In the genomic region with DNA sequence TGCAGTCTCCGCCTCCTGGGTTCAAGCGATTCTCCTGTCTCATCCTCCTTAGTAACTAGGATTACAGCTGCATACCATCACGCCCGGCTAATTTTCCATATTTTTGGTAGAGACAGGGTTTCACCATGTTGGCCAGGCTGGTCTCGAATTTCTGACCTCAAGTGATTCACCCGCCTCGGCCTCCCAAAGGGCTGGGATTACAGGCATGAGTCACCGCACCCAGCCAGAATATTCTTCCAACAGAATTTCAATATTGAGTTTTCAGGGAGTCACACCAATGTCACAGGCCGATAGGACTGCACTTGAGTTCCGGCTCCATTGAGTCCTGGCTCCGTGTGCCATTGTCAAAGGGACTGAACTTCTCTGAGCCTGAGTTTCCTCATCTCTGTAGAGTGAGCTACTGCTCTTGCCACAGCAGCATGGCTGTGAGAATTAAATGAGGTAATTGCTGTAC, we compare ENCODE assay signal across 13 cellular contexts.
DNase-seq lines count a peak whose midpoint lies in the region; ATAC-seq and TF ChIP-seq lines count a peak whose summit lies in the region.
"Had no signal": no experiment of that assay in that cellular context is flagged by ENCODE, and none has a peak within 500 bp of the region (broad histone marks: within the 10 kb centered on the region; RNA-seq: fewer than 3 reads in every experiment).

No MANE protein-coding gene starts in this region.

- in situ Hi-C loops in GM23248 (cut with MboI): no loop called here

- H3K9ac ChIP-seq in GM23248: 0 out of 2 replicates have a peak overlapping the region, but pooled peaks have one; percentile 24
- no peak overlapping the region for H3K9ac ChIP-seq in smooth muscle cell (ENCODE audit: low read depth)

- H3K4me1 ChIP-seq in GM23248 (ENCODE audit: insufficient read depth) (peaks cover 26% of the 10 kb centered on the region), SJSA1 (replicated peaks) (peaks cover 43% of the 10 kb centered on the region), smooth muscle cell (ENCODE audit: low read depth) (no peaks in the 10 kb centered on the region)
- H3K4me1 ChIP-seq: thyroid gland had no signal

- no peak for ATAC-seq in GM18861 (IDR thresholded peaks at IDR 0.05; ENCODE audit: unreplicated experiment)
- ATAC-seq: natural killer cell treated with Interleukin-12 subunit alpha and Interleukin-12 subunit beta and Interleukin-15 and Interleukin-18, amount 100 ng/mL, for 72 hours had no signal

- H3F3A ChIP-seq in GM23248 (ENCODE audit: insufficient read depth) (peaks cover 26% of the 10 kb centered on the region; the same call in 1 of the 2 replicates), smooth muscle cell (ENCODE audit: low read depth) (no peaks in the 10 kb centered on the region)

- TF ChIP-seq CTCF in smooth muscle cell (IDR thresholded peaks at IDR 0.05; ENCODE audit: borderline replicate concordance, insufficient read depth, poor library complexity, severe bottlenecking): no peak

- H3K36me3 ChIP-seq in GM23248 (ENCODE audit: low read depth): no peaks in the 10 kb centered on the region
- no peaks in the 10 kb centered on the region for H3K36me3 ChIP-seq in SJSA1
- no peaks in the 10 kb centered on the region for H3K36me3 ChIP-seq in smooth muscle cell (ENCODE audit: low read depth)
- H3K36me3 ChIP-seq: thyroid gland had no signal

- no peak overlapping the region; the same call in 1 of the 2 replicates for H3K4me3 ChIP-seq in GM23248
- no peak overlapping the region for H3K4me3 ChIP-seq in SJSA1
- H3K4me3 ChIP-seq in smooth muscle cell: no peak overlapping the region
- H3K4me3 ChIP-seq: thyroid gland had no signal

- no peaks in the 10 kb centered on the region for H3K9me3 ChIP-seq in GM23248 (ENCODE audit: low read depth)
- no peaks in the 10 kb centered on the region for H3K9me3 ChIP-seq in SJSA1 (replicated peaks)
- no peaks in the 10 kb centered on the region for H3K9me3 ChIP-seq in smooth muscle cell (replicated peaks; ENCODE audit: low read depth)
- H3K9me3 ChIP-seq: thyroid gland had no signal

- H3K27ac ChIP-seq in GM23248 (peak overlapping the region; percentile 89), SJSA1 (peak overlapping the region; percentile 41), smooth muscle cell (ENCODE audit: low read depth) (peak overlapping the region; percentile 56)
- H3K27ac ChIP-seq: thyroid gland had no signal

- no peaks in the 10 kb centered on the region for H4K20me1 ChIP-seq in GM23248 (ENCODE audit: insufficient read depth)
- no peaks in the 10 kb centered on the region for H4K20me1 ChIP-seq in smooth muscle cell (ENCODE audit: low read depth)

- WGBS in GM23248 (ENCODE audit: low coverage in 1 of 2, low lambda C conversion rate in 2 of 2, missing lambda C conversion rate in 2 of 2), 2 experiments: 1 to 5% methylated on average over 10 of the region's 11 CpGs
- 57% methylated on average over 11 of the region's 11 CpGs for WGBS in smooth muscle cell (ENCODE audit: low lambda C conversion rate)

- H3K4me2 ChIP-seq in GM23248 (ENCODE audit: unreplicated experiment): peak overlapping the region; percentile 68
- no peak overlapping the region for H3K4me2 ChIP-seq in smooth muscle cell

- no peaks in the 10 kb centered on the region for H3K9me2 ChIP-seq in GM23248 (ENCODE audit: insufficient read depth)

- peak; percentile 72 for DNase-seq in GM23248
- DNase-seq in SJSA1 (ENCODE audit: low read depth in 1 of 2, low spot score in 2 of 2): peak; percentile 47 to 69
- DNase-seq in fibroblast of the conjunctiva (ENCODE audit: low read depth): peak; percentile 31
- no peak for DNase-seq in smooth muscle cell (lab: John Stamatoyannopoulos, UW; ENCODE audit: unreplicated experiment)
- DNase-seq in stimulated activated CD4-positive, alpha-beta T cell treated with anti-CD3 and anti-CD28 coated beads, Interleukin-4, amount 100 ng/mL, for 24 hours: no peak
- DNase-seq in activated effector memory CD4-positive, alpha-beta T cell treated with Interleukin-2 at 50 U/mL for 16 hours: no peak
- DNase-seq: activated naive CD4-positive, alpha-beta T cell treated with anti-CD3 and anti-CD28 coated beads for 36 hours; kidney; NCI-H1105 treated with DMSO at 0.1 percent for 48 hours; NCI-H510A treated with DMSO at 0.1 percent for 48 hours; thyroid gland had no signal

- H3K79me2 ChIP-seq in GM23248 (ENCODE audit: insufficient read depth): no peaks in the 10 kb centered on the region
- no peaks in the 10 kb centered on the region for H3K79me2 ChIP-seq in smooth muscle cell (ENCODE audit: low read depth)

- H3K27me3 ChIP-seq in GM23248 (replicated peaks; ENCODE audit: insufficient read depth): no peaks in the 10 kb centered on the region
- H3K27me3 ChIP-seq in SJSA1 (replicated peaks): no peaks in the 10 kb centered on the region
- no peaks in the 10 kb centered on the region for H3K27me3 ChIP-seq in smooth muscle cell (ENCODE audit: low read depth)
- H3K27me3 ChIP-seq: thyroid gland had no signal

- H2AFZ ChIP-seq in GM23248 (no peak overlapping the region), smooth muscle cell (ENCODE audit: low read depth) (no peak overlapping the region)

Comparison
In these comparisons a context has a peak if more than half of its experiments do, and no peak if none do; other contexts are left out.
1. DNase-seq: peak in GM23248 (single experiment), SJSA1 (2 of 2) and fibroblast of the conjunctiva (single experiment); none in smooth muscle cell (single experiment), stimulated activated CD4-positive, alpha-beta T cell treated with anti-CD3 and anti-CD28 coated beads, Interleukin-4, amount 100 ng/mL, for 24 hours (single experiment) and activated effector memory CD4-positive, alpha-beta T cell treated with Interleukin-2 at 50 U/mL for 16 hours (single experiment).
2. Peak in every context shown above with its lines, with median percentiles within 50 percentile points of each other: H3K27ac ChIP-seq.